ENCODE assay signal across 7 cellular contexts in genomic region chr7:42869131-42870020, GRCh38. TPM values are rescaled to one million over a fixed set of nuclear protein-coding genes. Genes with fewer than 3 reads are reported as not detected.
DNase-seq lines count a peak whose midpoint lies in the region; ATAC-seq and TF ChIP-seq lines count a peak whose summit lies in the region.

No MANE protein-coding gene starts in this region.

- POLR2A ChIA-PET in activated CD8-positive, alpha-beta T cell treated with anti-CD3 and anti-CD28 coated beads for 36 hours (lab: Charles Lee), result no interaction called here

- no peak overlapping the region for H3K27ac ChIP-seq in gastrocnemius medialis

- no peak for TF ChIP-seq CTCF in activated CD8-positive, alpha-beta T cell treated with anti-CD3 and anti-CD28 coated beads for 36 hours (IDR thresholded peaks at IDR 0.05)
- no peak for TF ChIP-seq CTCF in gastrocnemius medialis (IDR thresholded peaks at IDR 0.05 in 4 of 5, conservative IDR thresholded peaks at IDR 0.05 in 1 of 5)

- intact Hi-C loops in activated CD8-positive, alpha-beta T cell treated with anti-CD3 and anti-CD28 coated beads for 36 hours (cut with micrococcal nuclease), result no loop called here
- intact Hi-C loops in gastrocnemius medialis (cut with DNase I; ENCODE audit: low total_unique reads), result no loop called here

- peak; percentile 100 for ATAC-seq in GM19395 (IDR thresholded peaks at IDR 0.05; ENCODE audit: unreplicated experiment)
- ATAC-seq in HG03025 (IDR thresholded peaks at IDR 0.05; ENCODE audit: low FRiP score, unreplicated experiment), result peak; percentile 99
- peak; percentile 94 for ATAC-seq in activated CD8-positive, alpha-beta T cell treated with anti-CD3 and anti-CD28 coated beads for 36 hours
- no peak for ATAC-seq in gastrocnemius medialis

- DNase-seq in activated CD8-positive, alpha-beta T cell treated with anti-CD3 and anti-CD28 coated beads for 36 hours, result peak; percentile 79
- DNase-seq in stimulated activated CD4-positive, alpha-beta T cell treated with anti-CD3 and anti-CD28 coated beads, Interleukin-2, amount 100 ng/mL, for 24 hours, result peak; percentile 37 to 59
- DNase-seq in NCI-H1930 (lab: John Stamatoyannopoulos, UW) (no peak), DMS79 treated with DMSO at 0.1 percent for 48 hours (lab: John Stamatoyannopoulos, UW) (no peak), gastrocnemius medialis (no peak)

- peak overlapping the region; percentile 16 for H3K4me3 Mint-ChIP-seq in activated CD8-positive, alpha-beta T cell treated with anti-CD3 and anti-CD28 coated beads for 36 hours

- H3K4me3 ChIP-seq in gastrocnemius medialis, result no peak overlapping the region

- H3K4me1 Mint-ChIP-seq in activated CD8-positive, alpha-beta T cell treated with anti-CD3 and anti-CD28 coated beads for 36 hours (ENCODE audit: low read depth), result peaks cover 20% of the 10 kb centered on the region

- in situ Hi-C loops in gastrocnemius medialis (cut with MboI; ENCODE audit: low sequenced_read_pairs in 4 of 4), result no loop called here

- no peaks in the 10 kb centered on the region for H3K9me3 ChIP-seq in gastrocnemius medialis

- peaks cover 8% of the 10 kb centered on the region for H3K9me3 Mint-ChIP-seq in activated CD8-positive, alpha-beta T cell treated with anti-CD3 and anti-CD28 coated beads for 36 hours

- CTCF ChIA-PET in activated CD8-positive, alpha-beta T cell treated with anti-CD3 and anti-CD28 coated beads for 36 hours (lab: Charles Lee), result no interaction called here

- no peaks in the 10 kb centered on the region for H3K36me3 ChIP-seq in gastrocnemius medialis

- peak overlapping the region; percentile 79 for H3K27ac Mint-ChIP-seq in activated CD8-positive, alpha-beta T cell treated with anti-CD3 and anti-CD28 coated beads for 36 hours

- H3K27me3 ChIP-seq in gastrocnemius medialis, result no peaks in the 10 kb centered on the region

- peaks cover 7% of the 10 kb centered on the region for H3K36me3 Mint-ChIP-seq in activated CD8-positive, alpha-beta T cell treated with anti-CD3 and anti-CD28 coated beads for 36 hours (ENCODE audit: low read depth)

- peaks cover 11% of the 10 kb centered on the region for H3K27me3 Mint-ChIP-seq in activated CD8-positive, alpha-beta T cell treated with anti-CD3 and anti-CD28 coated beads for 36 hours

- no peaks in the 10 kb centered on the region for H3K4me1 ChIP-seq in gastrocnemius medialis

- TF ChIP-seq POLR2A in gastrocnemius medialis (IDR thresholded peaks at IDR 0.05), result no peak

RNA-seq across cellular contexts. Expression of gene C7orf25, which starts 42.5 kb away (rescaled TPM):
- 1 to 10 TPM; 2.4 to 3.4 TPM for total RNA-seq in activated CD8-positive, alpha-beta T cell treated with anti-CD3 and anti-CD28 coated beads for 36 hours
- 10 to 100 TPM in 1 of 4 donors, 1 to 10 TPM in 3; 4.6 to 13.5 (median 8.0) TPM for total RNA-seq in gastrocnemius medialis

Comparison
In these comparisons a context has a peak if more than half of its experiments do, and no peak if none do; other contexts are left out.
1. ATAC-seq: peak in GM19395 (single experiment), HG03025 (single experiment) and activated CD8-positive, alpha-beta T cell treated with anti-CD3 and anti-CD28 coated beads for 36 hours (single experiment); none in gastrocnemius medialis (0 of 2).
2. DNase-seq: peak in activated CD8-positive, alpha-beta T cell treated with anti-CD3 and anti-CD28 coated beads for 36 hours (single experiment) and stimulated activated CD4-positive, alpha-beta T cell treated with anti-CD3 and anti-CD28 coated beads, Interleukin-2, amount 100 ng/mL, for 24 hours (2 of 2); none in NCI-H1930 (0 of 2), DMS79 treated with DMSO at 0.1 percent for 48 hours (single experiment) and gastrocnemius medialis (0 of 2).